Comparison of ENCODE assay signal across 24 cellular contexts in the genomic region with DNA sequence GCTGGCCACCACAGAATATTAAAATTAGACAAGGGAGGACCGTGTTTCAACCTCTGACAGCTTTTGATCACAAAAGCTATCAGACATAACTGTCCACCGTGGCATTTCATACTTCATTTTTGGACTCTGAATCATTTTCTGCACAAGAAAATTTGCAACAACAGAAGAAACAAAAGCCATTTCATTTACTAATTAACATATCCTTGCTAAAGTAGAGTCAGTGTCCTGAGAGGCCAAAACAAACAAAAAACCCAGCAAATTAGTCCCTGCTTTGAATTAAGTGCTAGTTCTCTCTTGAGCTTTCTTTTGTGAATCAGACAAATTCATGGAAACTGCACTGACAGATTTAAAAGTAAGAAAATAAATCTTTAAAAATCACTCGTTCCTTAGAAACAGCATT. TPM values are rescaled to one million over a fixed set of nuclear protein-coding genes. Genes with fewer than 3 reads are reported as not detected.
DNase-seq lines count a peak whose midpoint lies in the region; ATAC-seq, FAIRE-seq and TF ChIP-seq lines count a peak whose summit lies in the region.
"Had no signal": no experiment of that assay in that cellular context is flagged by ENCODE, and none has a peak within 500 bp of the region (broad histone marks: within the 10 kb centered on the region; RNA-seq: fewer than 3 reads in every experiment).

No MANE protein-coding gene starts in this region.

- H3K9me3 Mint-ChIP-seq in HFFc6: no peaks in the 10 kb centered on the region
- H3K9me3 Mint-ChIP-seq: CD14-positive monocyte had no signal

- peaks cover 50% of the 10 kb centered on the region for H3K4me1 Mint-ChIP-seq in HFFc6 (ENCODE audit: low read depth)
- H3K4me1 Mint-ChIP-seq: CD14-positive monocyte had no signal

- H3K4me3 ChIP-seq in AG10803 (ENCODE audit: low read length): no peak overlapping the region
- no peak overlapping the region for H3K4me3 ChIP-seq in liver (ENCODE audit: low read depth in 1 of 3, low read length in 3 of 3)
- H3K4me3 ChIP-seq: SJCRH30 had no signal

- peak overlapping the region; percentile 3; the same call in 1 of the 2 replicates for H3K27ac Mint-ChIP-seq in HFFc6
- H3K27ac Mint-ChIP-seq: CD14-positive monocyte had no signal

- H3K27me3 ChIP-seq in liver (ENCODE audit: control insufficient read depth in 4 of 4, insufficient read depth in 4 of 4, low read length in 3 of 4): no peaks in the 10 kb centered on the region
- H3K27me3 ChIP-seq: SJCRH30 had no signal

- TF ChIP-seq RAD21 in liver (IDR thresholded peaks at IDR 0.05): no peak

- 84% methylated on average over 3 of the region's 3 CpGs for WGBS in liver

- H3K27me3 Mint-ChIP-seq in HFFc6 (ENCODE audit: insufficient read depth): no peaks in the 10 kb centered on the region

- H3K4me1 ChIP-seq in liver (ENCODE audit: control insufficient read depth in 4 of 4, insufficient read depth in 4 of 4, low read length in 3 of 4): peaks cover 9 to 36% (median 27%) of the 10 kb centered on the region in 4 donors

- H3K4me3 Mint-ChIP-seq in HFFc6: no peak overlapping the region
- H3K4me3 Mint-ChIP-seq: CD14-positive monocyte had no signal

- no peak for TF ChIP-seq CTCF in AG10803 (conservative IDR thresholded peaks at IDR 0.05; ENCODE audit: low read length)
- no peak for TF ChIP-seq CTCF in HFFc6 (IDR thresholded peaks at IDR 0.05)
- no peak for TF ChIP-seq CTCF in liver (IDR thresholded peaks at IDR 0.05; ENCODE audit: low read depth, low read length, missing input control)

- FAIRE-seq in endometrium (lab: Jason Lieb, UNC): peak; percentile 59
- FAIRE-seq: D721Med had no signal

- no peak for ATAC-seq in GM19463 (IDR thresholded peaks at IDR 0.05; ENCODE audit: unreplicated experiment)
- ATAC-seq: Panc1 had no signal

- no peaks in the 10 kb centered on the region for H3K36me3 ChIP-seq in liver (ENCODE audit: control insufficient read depth in 4 of 4, insufficient read depth in 3 of 4, low read depth in 1 of 4, low read length in 3 of 4)
- H3K36me3 ChIP-seq: SJCRH30 had no signal

- no peak overlapping the region for H3K9ac ChIP-seq in liver (ENCODE audit: low read depth in 1 of 2, low read length in 2 of 2)
- H3K9ac ChIP-seq: KMS-11 had no signal

- H3K36me3 Mint-ChIP-seq in HFFc6 (ENCODE audit: low read depth): no peaks in the 10 kb centered on the region
- H3K36me3 Mint-ChIP-seq: CD14-positive monocyte had no signal

- peak overlapping the region; percentile 17 to 87 for H3K27ac ChIP-seq in liver (ENCODE audit: low read depth in 1 of 2, low read length in 2 of 2)
- H3K27ac ChIP-seq: KMS-11, SJCRH30 had no signal

- no peaks in the 10 kb centered on the region for H3K9me3 ChIP-seq in liver (ENCODE audit: control insufficient read depth in 4 of 4, low read length in 3 of 4)
- H3K9me3 ChIP-seq: SJCRH30 had no signal

- peak; percentile 50 for DNase-seq in AG10803 (ENCODE audit: low read depth)
- DNase-seq in HFFc6: no peak
- DNase-seq in COLO829 (ENCODE audit: low spot score): no peak
- no peak for DNase-seq in stimulated activated naive CD4-positive, alpha-beta T cell treated with Interleukin-2 at 50 U/mL for 16 hours (lab: John Stamatoyannopoulos, UW)
- DNase-seq in globus pallidus (ENCODE audit: low spot score): no peak
- DNase-seq: 8988T; DMS53; EL; HCEC 1CT; NCI-H1105; NCI-H146; NCI-H2029; NCI-H226; NCI-H510A treated with DMSO at 0.1 percent for 48 hours; NCI-H748 treated with DMSO at 0.1 percent for 48 hours; NK-92 treated with Interleukin-12 subunit alpha and Interleukin-12 subunit beta, amount 100 ng/mL, for 24 hours; SJCRH30 had no signal

TF ChIP-seq in liver, 16 proteins besides CTCF, POLR2A, EP300 and RAD21:
- no peak for TF ChIP-seq GABPA (IDR thresholded peaks at IDR 0.05 in 1 of 2, conservative IDR thresholded peaks at IDR 0.05 in 1 of 2)
- TF ChIP-seq JUND (IDR thresholded peaks at IDR 0.05): no peak
- no peak for TF ChIP-seq FOXA2 (IDR thresholded peaks at IDR 0.05)
- TF ChIP-seq SP1 (IDR thresholded peaks at IDR 0.05): no peak
- TF ChIP-seq YY1 (IDR thresholded peaks at IDR 0.05): no peak
- no peak for TF ChIP-seq FOXA1 (IDR thresholded peaks at IDR 0.05)
- TF ChIP-seq RXRA (IDR thresholded peaks at IDR 0.05): no peak
- TF ChIP-seq NR2F2 (IDR thresholded peaks at IDR 0.05): no peak
- no peak for TF ChIP-seq EGR1 (IDR thresholded peaks at IDR 0.05; ENCODE audit: low read depth in 2 of 2)
- no peak for TF ChIP-seq HNF4A (conservative IDR thresholded peaks at IDR 0.05)
- TF ChIP-seq REST (IDR thresholded peaks at IDR 0.05): no peak
- no peak for TF ChIP-seq TAF1 (conservative IDR thresholded peaks at IDR 0.05)
- TF ChIP-seq HNF4G (IDR thresholded peaks at IDR 0.05): no peak
- TF ChIP-seq, protein P1, sequence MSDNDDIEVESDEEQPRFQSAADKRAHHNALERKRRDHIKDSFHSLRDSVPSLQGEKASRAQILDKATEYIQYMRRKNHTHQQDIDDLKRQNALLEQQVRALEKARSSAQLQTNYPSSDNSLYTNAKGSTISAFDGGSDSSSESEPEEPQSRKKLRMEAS (IDR thresholded peaks at IDR 0.05): no peak
- TF ChIP-seq ATF3 (IDR thresholded peaks at IDR 0.05): no peak
- TF ChIP-seq, protein P2, sequence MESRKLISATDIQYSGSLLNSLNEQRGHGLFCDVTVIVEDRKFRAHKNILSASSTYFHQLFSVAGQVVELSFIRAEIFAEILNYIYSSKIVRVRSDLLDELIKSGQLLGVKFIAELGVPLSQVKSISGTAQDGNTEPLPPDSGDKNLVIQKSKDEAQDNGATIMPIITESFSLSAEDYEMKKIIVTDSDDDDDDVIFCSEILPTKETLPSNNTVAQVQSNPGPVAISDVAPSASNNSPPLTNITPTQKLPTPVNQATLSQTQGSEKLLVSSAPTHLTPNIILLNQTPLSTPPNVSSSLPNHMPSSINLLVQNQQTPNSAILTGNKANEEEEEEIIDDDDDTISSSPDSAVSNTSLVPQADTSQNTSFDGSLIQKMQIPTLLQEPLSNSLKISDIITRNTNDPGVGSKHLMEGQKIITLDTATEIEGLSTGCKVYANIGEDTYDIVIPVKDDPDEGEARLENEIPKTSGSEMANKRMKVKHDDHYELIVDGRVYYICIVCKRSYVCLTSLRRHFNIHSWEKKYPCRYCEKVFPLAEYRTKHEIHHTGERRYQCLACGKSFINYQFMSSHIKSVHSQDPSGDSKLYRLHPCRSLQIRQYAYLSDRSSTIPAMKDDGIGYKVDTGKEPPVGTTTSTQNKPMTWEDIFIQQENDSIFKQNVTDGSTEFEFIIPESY (IDR thresholded peaks at IDR 0.05): no peak

RNA-seq across cellular contexts. Expression of gene COL12A1, which starts 17.6 kb away (rescaled TPM):
- total RNA-seq in HFFc6 (2021; fragmentation: NEBNext Ultra II Directional; extraction: Animal tissue kit (Norgen Biotek cat#: 25700)): 100 to 1,000 TPM; 205 to 304 (median 227) TPM
- total RNA-seq in liver: 1 to 10 TPM; 2.1 to 5.1 TPM
- polyA plus RNA-seq in liver: 1 to 10 TPM in 1 of 2 donors, under 1 TPM in 1; 0.15 to 1.5 TPM
- polyA plus RNA-seq: CD14-positive monocyte had no signal

RNA-seq across cellular contexts. Expression of gene COX7A2, which starts 20.1 kb away (rescaled TPM):
- 100 to 1,000 TPM; 473 to 536 (median 489) TPM for total RNA-seq in HFFc6 (2021; fragmentation: NEBNext Ultra II Directional; extraction: Animal tissue kit (Norgen Biotek cat#: 25700))
- 100 to 1,000 TPM in 1 of 2 donors, 10 to 100 TPM in 1; 69.8 to 279 TPM for total RNA-seq in liver
- polyA plus RNA-seq in liver: 100 to 1,000 TPM; 299 to 583 TPM

Comparison
In these comparisons a context has a peak if more than half of its experiments do, and no peak if none do; other contexts are left out.
1. RNA of gene COL12A1, which starts 17.6 kb away (total RNA-seq): 205 to 304 TPM in HFFc6; 2.1 to 5.1 TPM in liver; every median in the first group is over 10 times any median in the second.